ENCODE assay signal across 2 cellular contexts in the genomic region with DNA sequence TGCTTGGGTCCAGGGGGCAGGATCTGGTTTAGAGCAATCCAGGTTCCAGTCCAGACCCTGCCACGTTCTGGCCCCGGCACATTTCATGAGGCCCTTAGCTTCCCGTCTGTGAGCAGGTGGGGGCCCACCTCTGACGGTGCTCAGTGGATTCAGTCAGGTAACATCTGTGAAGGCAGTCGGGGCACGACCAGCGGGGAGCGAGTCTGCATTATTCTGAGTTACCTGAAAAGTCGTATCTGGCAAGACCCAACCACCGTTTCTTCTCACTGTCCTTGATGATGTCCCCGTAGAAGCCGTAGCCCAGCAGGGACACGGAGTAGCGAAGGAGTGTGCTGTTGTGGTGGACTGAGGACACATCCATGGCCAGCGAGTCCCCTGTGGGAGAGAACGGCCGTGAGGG.
TF ChIP-seq lines count a peak whose summit lies in the region.

No MANE protein-coding gene starts in this region.

TF ChIP-seq in SK-N-SH, 30 proteins besides CTCF, POLR2A, EP300 and RAD21 (continued from another document):
- TF ChIP-seq IRF3 (IDR thresholded peaks at IDR 0.05; ENCODE audit: low read depth, low read length) (no peak), FOXJ3 (CRISPR knock-in tag; IDR thresholded peaks at IDR 0.05) (no peak), EZH2phosphoT487 (IDR thresholded peaks at IDR 0.05; ENCODE audit: borderline replicate concordance, low read depth) (no peak), RXRA (IDR thresholded peaks at IDR 0.05; ENCODE audit: borderline replicate concordance, low read depth) (no peak), TEAD4 (IDR thresholded peaks at IDR 0.05; ENCODE audit: borderline replicate concordance, insufficient read depth) (no peak), FOXM1 (IDR thresholded peaks at IDR 0.05; ENCODE audit: low read depth) (no peak), SMC3 (IDR thresholded peaks at IDR 0.05; ENCODE audit: low read depth, low read length) (no peak), ZBTB33 (IDR thresholded peaks at IDR 0.05; ENCODE audit: borderline replicate concordance, low read depth) (no peak), TAF1 (IDR thresholded peaks at IDR 0.05; ENCODE audit: borderline replicate concordance, low read depth, low read length) (no peak)
TF ChIP-seq in SK-N-SH: peak in this region for 0.

TF ChIP-seq in SK-N-SH treated with all-trans-retinoic acid at 6 μM for 48 hours, 23 proteins besides CTCF, POLR2A, EP300 and RAD21 (continued from another document):
- TF ChIP-seq ZNF70 (CRISPR knock-in tag; IDR thresholded peaks at IDR 0.05), result no peak
- TF ChIP-seq CSDC2 (CRISPR knock-in tag; IDR thresholded peaks at IDR 0.05), result no peak
- no peak for TF ChIP-seq OSR1 (CRISPR knock-in tag; IDR thresholded peaks at IDR 0.05)
- no peak for TF ChIP-seq TOX (CRISPR knock-in tag; IDR thresholded peaks at IDR 0.05; ENCODE audit: borderline replicate concordance)
- TF ChIP-seq ZFP3 (CRISPR knock-in tag; IDR thresholded peaks at IDR 0.05), result no peak
- TF ChIP-seq TSHZ2 (CRISPR knock-in tag; IDR thresholded peaks at IDR 0.05), result no peak
- TF ChIP-seq TCF4 (CRISPR knock-in tag; IDR thresholded peaks at IDR 0.05; ENCODE audit: borderline replicate concordance), result no peak
- TF ChIP-seq PATZ1 (CRISPR knock-in tag; IDR thresholded peaks at IDR 0.05; ENCODE audit: borderline replicate concordance), result no peak
- TF ChIP-seq ZC3H10 (CRISPR knock-in tag; IDR thresholded peaks at IDR 0.05), result no peak
- TF ChIP-seq ZFP30 (CRISPR knock-in tag; IDR thresholded peaks at IDR 0.05), result no peak
- TF ChIP-seq ZNF8 (CRISPR knock-in tag; IDR thresholded peaks at IDR 0.05), result no peak
- TF ChIP-seq CSRNP3 (CRISPR knock-in tag; IDR thresholded peaks at IDR 0.05), result no peak
